In the genomic region with DNA sequence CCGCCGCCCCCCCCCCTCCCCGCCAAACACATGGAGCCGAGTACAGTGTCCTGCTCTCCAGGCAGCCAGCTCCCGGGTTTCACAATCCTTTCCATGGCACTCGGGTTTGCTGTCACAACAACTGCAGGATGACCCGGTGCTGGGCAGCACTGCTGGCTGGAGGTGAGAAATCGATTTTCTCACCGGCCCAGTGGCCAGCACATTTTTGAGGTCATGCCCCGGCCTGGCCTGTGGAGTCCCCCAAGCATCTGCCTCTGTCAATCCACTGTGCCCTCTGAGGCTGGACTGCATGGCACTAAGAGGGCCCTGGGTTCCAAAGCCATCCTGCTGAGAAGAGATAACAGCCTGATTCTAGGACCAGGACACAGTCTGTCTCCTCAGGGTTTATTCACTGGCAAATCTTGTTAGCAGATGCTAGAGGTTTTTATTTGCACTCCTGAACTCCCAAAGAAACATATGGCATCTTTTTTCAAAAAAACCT, we compare ENCODE assay signal across 1 cellular context.
TF ChIP-seq lines count a peak whose summit lies in the region.

No MANE protein-coding gene starts in this region.

TF ChIP-seq in HepG2, 621 proteins besides CTCF, POLR2A, EP300 and RAD21 (continued from another document and continues in another):
- TF ChIP-seq, protein P1, sequence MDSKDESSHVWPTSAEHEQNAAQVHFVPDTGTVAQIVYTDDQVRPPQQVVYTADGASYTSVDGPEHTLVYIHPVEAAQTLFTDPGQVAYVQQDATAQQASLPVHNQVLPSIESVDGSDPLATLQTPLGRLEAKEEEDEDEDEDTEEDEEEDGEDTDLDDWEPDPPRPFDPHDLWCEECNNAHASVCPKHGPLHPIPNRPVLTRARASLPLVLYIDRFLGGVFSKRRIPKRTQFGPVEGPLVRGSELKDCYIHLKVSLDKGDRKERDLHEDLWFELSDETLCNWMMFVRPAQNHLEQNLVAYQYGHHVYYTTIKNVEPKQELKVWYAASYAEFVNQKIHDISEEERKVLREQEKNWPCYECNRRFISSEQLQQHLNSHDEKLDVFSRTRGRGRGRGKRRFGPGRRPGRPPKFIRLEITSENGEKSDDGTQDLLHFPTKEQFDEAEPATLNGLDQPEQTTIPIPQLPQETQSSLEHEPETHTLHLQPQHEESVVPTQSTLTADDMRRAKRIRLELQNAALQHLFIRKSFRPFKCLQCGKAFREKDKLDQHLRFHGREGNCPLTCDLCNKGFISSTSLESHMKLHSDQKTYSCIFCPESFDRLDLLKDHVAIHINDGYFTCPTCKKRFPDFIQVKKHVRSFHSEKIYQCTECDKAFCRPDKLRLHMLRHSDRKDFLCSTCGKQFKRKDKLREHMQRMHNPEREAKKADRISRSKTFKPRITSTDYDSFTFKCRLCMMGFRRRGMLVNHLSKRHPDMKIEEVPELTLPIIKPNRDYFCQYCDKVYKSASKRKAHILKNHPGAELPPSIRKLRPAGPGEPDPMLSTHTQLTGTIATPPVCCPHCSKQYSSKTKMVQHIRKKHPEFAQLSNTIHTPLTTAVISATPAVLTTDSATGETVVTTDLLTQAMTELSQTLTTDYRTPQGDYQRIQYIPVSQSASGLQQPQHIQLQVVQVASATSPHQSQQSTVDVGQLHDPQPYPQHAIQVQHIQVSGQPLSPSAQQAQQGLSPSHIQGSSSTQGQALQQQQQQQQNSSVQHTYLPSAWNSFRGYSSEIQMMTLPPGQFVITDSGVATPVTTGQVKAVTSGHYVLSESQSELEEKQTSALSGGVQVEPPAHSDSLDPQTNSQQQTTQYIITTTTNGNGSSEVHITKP (CRISPR knock-in tag; IDR thresholded peaks at IDR 0.05; ENCODE audit: low read depth) = no peak
- TF ChIP-seq ZNF646 (CRISPR knock-in tag; IDR thresholded peaks at IDR 0.05) (no peak), NFIB (CRISPR knock-in tag; IDR thresholded peaks at IDR 0.05; ENCODE audit: borderline replicate concordance) (no peak), DNMT3B (CRISPR knock-in tag; conservative IDR thresholded peaks at IDR 0.05) (no peak), HES4 (CRISPR knock-in tag; IDR thresholded peaks at IDR 0.05; ENCODE audit: borderline replicate concordance) (no peak), ZNF10 (CRISPR knock-in tag; IDR thresholded peaks at IDR 0.05; ENCODE audit: borderline replicate concordance, low read depth) (no peak), MAX (IDR thresholded peaks at IDR 0.05) (peak; percentile 69), KDM5A (IDR thresholded peaks at IDR 0.05; ENCODE audit: borderline replicate concordance, low read length) (no peak), ZNF550 (CRISPR knock-in tag; IDR thresholded peaks at IDR 0.05; ENCODE audit: borderline replicate concordance) (no peak), ZNF253 (CRISPR knock-in tag; IDR thresholded peaks at IDR 0.05; ENCODE audit: borderline replicate concordance) (no peak), MXI1 (IDR thresholded peaks at IDR 0.05; ENCODE audit: borderline replicate concordance, low read depth, low read length) (peak; percentile 82; the same call in 2 of the 3 replicates), ZKSCAN1 (IDR thresholded peaks at IDR 0.05; ENCODE audit: low read length) (no peak), TCF12 (IDR thresholded peaks at IDR 0.05) (no peak), TCF12 (CRISPR knock-in tag; IDR thresholded peaks at IDR 0.05) (no peak), WIZ (CRISPR knock-in tag; IDR thresholded peaks at IDR 0.05) (no peak), JUNB (CRISPR knock-in tag; IDR thresholded peaks at IDR 0.05; ENCODE audit: borderline replicate concordance) (no peak), DPF2 (CRISPR knock-in tag; IDR thresholded peaks at IDR 0.05; ENCODE audit: borderline replicate concordance, low read depth) (0 out of 2 replicates have a peak, but pooled peaks have one; percentile 37), ZNF329 (CRISPR knock-in tag; IDR thresholded peaks at IDR 0.05; ENCODE audit: low read depth) (no peak), JDP2 (CRISPR knock-in tag; IDR thresholded peaks at IDR 0.05; ENCODE audit: borderline replicate concordance) (no peak), ZSCAN5A (CRISPR knock-in tag; IDR thresholded peaks at IDR 0.05; ENCODE audit: borderline replicate concordance) (no peak), ZNF777 (CRISPR knock-in tag; IDR thresholded peaks at IDR 0.05) (no peak), ZNF761 (CRISPR knock-in tag; conservative IDR thresholded peaks at IDR 0.05) (peak; percentile 80; the same call in 1 of the 2 replicates), ARID5B (CRISPR knock-in tag; IDR thresholded peaks at IDR 0.05) (peak; percentile 80), ZFP36L2 (CRISPR knock-in tag; IDR thresholded peaks at IDR 0.05) (no peak), ZNF703 (CRISPR knock-in tag; IDR thresholded peaks at IDR 0.05; ENCODE audit: borderline replicate concordance) (no peak), SNAPC2 (CRISPR knock-in tag; IDR thresholded peaks at IDR 0.05) (no peak), ZNF878 (CRISPR knock-in tag; IDR thresholded peaks at IDR 0.05) (no peak), LCORL (IDR thresholded peaks at IDR 0.05) (no peak), LCORL (CRISPR knock-in tag; IDR thresholded peaks at IDR 0.05) (peak; percentile 96)
- TF ChIP-seq, protein P2, sequence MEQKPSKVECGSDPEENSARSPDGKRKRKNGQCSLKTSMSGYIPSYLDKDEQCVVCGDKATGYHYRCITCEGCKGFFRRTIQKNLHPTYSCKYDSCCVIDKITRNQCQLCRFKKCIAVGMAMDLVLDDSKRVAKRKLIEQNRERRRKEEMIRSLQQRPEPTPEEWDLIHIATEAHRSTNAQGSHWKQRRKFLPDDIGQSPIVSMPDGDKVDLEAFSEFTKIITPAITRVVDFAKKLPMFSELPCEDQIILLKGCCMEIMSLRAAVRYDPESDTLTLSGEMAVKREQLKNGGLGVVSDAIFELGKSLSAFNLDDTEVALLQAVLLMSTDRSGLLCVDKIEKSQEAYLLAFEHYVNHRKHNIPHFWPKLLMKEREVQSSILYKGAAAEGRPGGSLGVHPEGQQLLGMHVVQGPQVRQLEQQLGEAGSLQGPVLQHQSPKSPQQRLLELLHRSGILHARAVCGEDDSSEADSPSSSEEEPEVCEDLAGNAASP (CRISPR knock-in tag; IDR thresholded peaks at IDR 0.05; ENCODE audit: borderline replicate concordance) = peak; percentile 90; the same call in 1 of the 2 replicates
- TF ChIP-seq, protein P3, sequence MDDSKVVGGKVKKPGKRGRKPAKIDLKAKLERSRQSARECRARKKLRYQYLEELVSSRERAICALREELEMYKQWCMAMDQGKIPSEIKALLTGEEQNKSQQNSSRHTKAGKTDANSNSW (CRISPR knock-in tag; IDR thresholded peaks at IDR 0.05; ENCODE audit: borderline replicate concordance) = no peak
- TF ChIP-seq, protein P4, sequence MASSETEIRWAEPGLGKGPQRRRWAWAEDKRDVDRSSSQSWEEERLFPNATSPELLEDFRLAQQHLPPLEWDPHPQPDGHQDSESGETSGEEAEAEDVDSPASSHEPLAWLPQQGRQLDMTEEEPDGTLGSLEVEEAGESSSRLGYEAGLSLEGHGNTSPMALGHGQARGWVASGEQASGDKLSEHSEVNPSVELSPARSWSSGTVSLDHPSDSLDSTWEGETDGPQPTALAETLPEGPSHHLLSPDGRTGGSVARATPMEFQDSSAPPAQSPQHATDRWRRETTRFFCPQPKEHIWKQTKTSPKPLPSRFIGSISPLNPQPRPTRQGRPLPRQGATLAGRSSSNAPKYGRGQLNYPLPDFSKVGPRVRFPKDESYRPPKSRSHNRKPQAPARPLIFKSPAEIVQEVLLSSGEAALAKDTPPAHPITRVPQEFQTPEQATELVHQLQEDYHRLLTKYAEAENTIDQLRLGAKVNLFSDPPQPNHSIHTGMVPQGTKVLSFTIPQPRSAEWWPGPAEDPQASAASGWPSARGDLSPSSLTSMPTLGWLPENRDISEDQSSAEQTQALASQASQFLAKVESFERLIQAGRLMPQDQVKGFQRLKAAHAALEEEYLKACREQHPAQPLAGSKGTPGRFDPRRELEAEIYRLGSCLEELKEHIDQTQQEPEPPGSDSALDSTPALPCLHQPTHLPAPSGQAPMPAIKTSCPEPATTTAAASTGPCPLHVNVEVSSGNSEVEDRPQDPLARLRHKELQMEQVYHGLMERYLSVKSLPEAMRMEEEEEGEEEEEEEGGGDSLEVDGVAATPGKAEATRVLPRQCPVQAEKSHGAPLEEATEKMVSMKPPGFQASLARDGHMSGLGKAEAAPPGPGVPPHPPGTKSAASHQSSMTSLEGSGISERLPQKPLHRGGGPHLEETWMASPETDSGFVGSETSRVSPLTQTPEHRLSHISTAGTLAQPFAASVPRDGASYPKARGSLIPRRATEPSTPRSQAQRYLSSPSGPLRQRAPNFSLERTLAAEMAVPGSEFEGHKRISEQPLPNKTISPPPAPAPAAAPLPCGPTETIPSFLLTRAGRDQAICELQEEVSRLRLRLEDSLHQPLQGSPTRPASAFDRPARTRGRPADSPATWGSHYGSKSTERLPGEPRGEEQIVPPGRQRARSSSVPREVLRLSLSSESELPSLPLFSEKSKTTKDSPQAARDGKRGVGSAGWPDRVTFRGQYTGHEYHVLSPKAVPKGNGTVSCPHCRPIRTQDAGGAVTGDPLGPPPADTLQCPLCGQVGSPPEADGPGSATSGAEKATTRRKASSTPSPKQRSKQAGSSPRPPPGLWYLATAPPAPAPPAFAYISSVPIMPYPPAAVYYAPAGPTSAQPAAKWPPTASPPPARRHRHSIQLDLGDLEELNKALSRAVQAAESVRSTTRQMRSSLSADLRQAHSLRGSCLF (CRISPR knock-in tag; IDR thresholded peaks at IDR 0.05; ENCODE audit: borderline replicate concordance) = no peak
